9 cellular contexts compared by ENCODE assay signal in the genomic region with DNA sequence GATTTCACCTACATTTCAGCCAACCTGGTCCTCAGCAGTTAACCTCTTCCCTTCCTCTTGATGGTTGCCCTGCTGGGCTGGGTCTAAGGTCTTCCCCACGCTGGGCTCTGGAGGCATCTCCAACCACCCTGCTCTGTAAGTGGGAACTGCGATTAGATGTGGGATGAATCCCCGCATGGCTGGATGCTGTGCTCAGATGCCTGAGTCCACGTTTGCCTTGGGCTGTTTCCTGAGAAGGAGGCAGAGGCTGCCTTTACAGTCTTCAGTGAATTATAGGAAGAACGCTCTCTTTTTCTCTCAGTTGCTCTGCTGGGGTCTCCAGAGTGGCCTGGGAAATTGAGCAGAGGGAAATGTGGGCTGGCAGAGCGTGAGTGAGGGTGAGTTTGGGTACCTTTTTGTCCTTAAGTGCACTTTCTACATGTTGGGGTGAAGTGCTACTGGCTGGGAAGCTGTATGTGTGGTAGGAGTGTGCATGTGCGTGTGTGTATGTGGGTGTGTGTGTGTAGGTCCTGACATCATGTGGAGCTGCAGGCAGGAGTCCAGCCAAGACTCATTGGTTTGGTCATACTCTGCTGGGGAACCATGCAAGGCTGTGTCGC. TPM values are rescaled to one million over a fixed set of nuclear protein-coding genes. Genes with fewer than 3 reads are reported as not detected.
DNase-seq lines count a peak whose midpoint lies in the region; ATAC-seq and TF ChIP-seq lines count a peak whose summit lies in the region.
"Had no signal": no experiment of that assay in that cellular context is flagged by ENCODE, and none has a peak within 500 bp of the region (broad histone marks: within the 10 kb centered on the region; RNA-seq: fewer than 3 reads in every experiment).

No MANE protein-coding gene starts in this region.

- no peak overlapping the region for H3K4me2 ChIP-seq in Karpas-422 (ENCODE audit: low read depth, low read length, poor library complexity, severe bottlenecking)

- H3K4me3 ChIP-seq in GM12865 (ENCODE audit: low read depth, low read length) (peak overlapping the region; percentile 71), esophagus muscularis mucosa (peak overlapping the region; percentile 47 to 56 (median 49)), spleen (peak overlapping the region; percentile 29 to 93 (median 72)), Karpas-422 (ENCODE audit: low read length) (no peak overlapping the region)

- TF ChIP-seq POLR2A in esophagus muscularis mucosa (IDR thresholded peaks at IDR 0.05; ENCODE audit: low read depth) (no peak), spleen (IDR thresholded peaks at IDR 0.05) (no peak)

- TF ChIP-seq CTCF in GM12865 (IDR thresholded peaks at IDR 0.05; ENCODE audit: insufficient read depth, low read depth, low read length, missing control alignments): no peak
- no peak for TF ChIP-seq CTCF in esophagus muscularis mucosa (IDR thresholded peaks at IDR 0.05)
- TF ChIP-seq CTCF in spleen (IDR thresholded peaks at IDR 0.05 in 8 of 11, conservative IDR thresholded peaks at IDR 0.05 in 3 of 11): peak in 1 of 11 experiments; percentile 2

- H3K9me2 ChIP-seq in Karpas-422 (replicated peaks; ENCODE audit: insufficient read depth, low read length): no peaks in the 10 kb centered on the region

- intact Hi-C loops in esophagus muscularis mucosa (cut with DNase I) (loop anchor here (2.0 kb wide), 1 partner anchor 305 kb away; no protein-coding TSS in a partner anchor), spleen (cut with DNase I; ENCODE audit: low total_unique reads) (no loop called here)

- H3K4me1 ChIP-seq in esophagus muscularis mucosa (peaks cover 12 to 17% (median 13%) of the 10 kb centered on the region in 4 donors), spleen (peaks cover 23 to 92% (median 70%) of the 10 kb centered on the region in 6 donors), Karpas-422 (ENCODE audit: low read length) (peaks cover 14% of the 10 kb centered on the region)

- 66% methylated on average over 8 of the region's 8 CpGs for WGBS in esophagus muscularis mucosa
- WGBS in spleen, 5 donors: 16 to 26% (median 18%) methylated on average over 8 of the region's 8 CpGs

- H3K27me3 ChIP-seq in esophagus muscularis mucosa (peaks cover 0 to 22% (median 0%) of the 10 kb centered on the region in 4 donors), spleen (replicated peaks in 1 of 7) (no peaks in the 10 kb centered on the region), Karpas-422 (ENCODE audit: low read length) (no peaks in the 10 kb centered on the region; the same call in 1 of the 2 replicates)

- peak overlapping the region; percentile 49 to 74 (median 70) for H3K27ac ChIP-seq in esophagus muscularis mucosa (replicated peaks in 1 of 4)
- peak overlapping the region; percentile 82 to 95 (median 91) for H3K27ac ChIP-seq in spleen
- H3K27ac ChIP-seq in Karpas-422 (ENCODE audit: low read length): no peak overlapping the region

- no peaks in the 10 kb centered on the region for H3K79me2 ChIP-seq in Karpas-422 (ENCODE audit: low read length)

- H2AFZ ChIP-seq in Karpas-422 (ENCODE audit: low read length): no peak overlapping the region

- ATAC-seq in GM19035 (IDR thresholded peaks at IDR 0.05; ENCODE audit: unreplicated experiment): no peak

- TF ChIP-seq EP300 in esophagus muscularis mucosa (IDR thresholded peaks at IDR 0.05): no peak

- peaks cover 0 to 6% (median 0%) of the 10 kb centered on the region in 4 donors for H3K36me3 ChIP-seq in esophagus muscularis mucosa
- H3K36me3 ChIP-seq in spleen: peaks cover 0 to 28% (median 0%) of the 10 kb centered on the region in 6 donors
- H3K36me3 ChIP-seq in Karpas-422 (ENCODE audit: insufficient read depth, low read length): no peaks in the 10 kb centered on the region

- H3K9me3 ChIP-seq in esophagus muscularis mucosa (peaks cover 0 to 7% (median 2%) of the 10 kb centered on the region in 4 donors), spleen (peaks cover 0 to 14% (median 3%) of the 10 kb centered on the region in 8 donors), Karpas-422 (ENCODE audit: low read length) (no peaks in the 10 kb centered on the region)

- no peak overlapping the region for H3K9ac ChIP-seq in Karpas-422 (ENCODE audit: low read length)

- peak; percentile 82 for DNase-seq in GM12865 (ENCODE audit: low read depth)
- DNase-seq in activated CD4-positive, alpha-beta T cell treated with anti-CD3 and anti-CD28 coated beads, Interleukin-2, amount 50 U/mL, for 48 hours: peak; percentile 43 to 59
- peak; percentile 81 for DNase-seq in esophagus muscularis mucosa (ENCODE audit: extremely low spot score)
- DNase-seq in spleen: no peak
- no peak for DNase-seq in Karpas-422
- no peak for DNase-seq in AML-193 (lab: John Stamatoyannopoulos, UW)
- DNase-seq in DMS 273 (lab: John Stamatoyannopoulos, UW; ENCODE audit: unreplicated experiment): no peak
- DNase-seq: NCI-H1092 treated with DMSO at 0.1 percent for 48 hours had no signal

- H4K20me1 ChIP-seq in Karpas-422 (ENCODE audit: insufficient read depth, low read depth, low read length): no peaks in the 10 kb centered on the region

RNA-seq across cellular contexts. Expression of gene GIMAP8, which starts 1.5 kb away (rescaled TPM):
- total RNA-seq in esophagus muscularis mucosa (10 to 100 TPM in 3 of 4 donors, 1 to 10 TPM in 1; 7.1 to 18.5 (median 15.4) TPM), spleen (10 to 100 TPM; 47.6 to 96.0 (median 65.3) TPM)
- 10 to 100 TPM; 10.9 to 27.3 (median 14.7) TPM for polyA plus RNA-seq in spleen
- total RNA-seq in Karpas-422 (2014; rRNA removed; shearing (Covaris generic); ENCODE audit: low replicate concordance): not detected in 2 replicates

Comparison
In these comparisons a context has a peak if more than half of its experiments do, and no peak if none do; other contexts are left out.
1. DNase-seq: peak in GM12865 (single experiment), activated CD4-positive, alpha-beta T cell treated with anti-CD3 and anti-CD28 coated beads, Interleukin-2, amount 50 U/mL, for 48 hours (2 of 2) and esophagus muscularis mucosa (single experiment); none in spleen (single experiment), Karpas-422 (single experiment), AML-193 (0 of 2) and DMS 273 (single experiment).